Comparison of ENCODE assay signal across 25 cellular contexts in the genomic region with DNA sequence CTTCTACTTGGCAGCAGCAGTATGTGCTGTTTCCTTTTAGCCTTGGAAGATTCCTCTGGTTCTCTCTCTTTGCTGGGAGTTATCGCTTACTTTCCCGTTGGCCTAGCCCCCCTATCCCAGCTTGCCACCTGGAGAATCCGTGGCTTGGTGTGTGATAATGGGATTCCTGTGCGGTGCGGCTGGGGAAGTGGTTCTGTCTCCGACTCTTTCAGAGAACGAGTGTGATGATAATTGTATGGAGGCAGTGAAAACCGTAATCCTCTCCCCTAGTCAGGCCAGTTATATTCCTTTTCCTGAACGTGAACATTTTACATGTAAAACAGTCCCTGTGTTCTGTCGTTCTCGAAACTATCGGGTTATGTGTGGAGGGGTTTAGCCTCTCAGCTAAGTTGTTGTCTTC.
DNase-seq lines count a peak whose midpoint lies in the region; ATAC-seq and TF ChIP-seq lines count a peak whose summit lies in the region.
"Had no signal": no experiment of that assay in that cellular context is flagged by ENCODE, and none has a peak within 500 bp of the region (broad histone marks: within the 10 kb centered on the region; RNA-seq: fewer than 3 reads in every experiment).

No MANE protein-coding gene starts in this region.

- POLR2A ChIA-PET in AG04449 (lab: Yijun Ruan, JAX): interaction anchor here (0.7 kb wide), 1 partner anchor 273 kb away, joined by 4 read pairs; no protein-coding TSS in a partner anchor

- peak overlapping the region; percentile 95 for H2BK12ac ChIP-seq in trophoblast cell (ENCODE audit: low read length)

- H3K27me3 ChIP-seq in HUES64 (ENCODE audit: insufficient read depth, low read length): no peaks in the 10 kb centered on the region
- H3K27me3 ChIP-seq in fibroblast of lung (ENCODE audit: control insufficient read depth, insufficient read depth, low read length): no peaks in the 10 kb centered on the region
- no peaks in the 10 kb centered on the region for H3K27me3 ChIP-seq in trophoblast cell (ENCODE audit: insufficient read depth, low read length)
- H3K27me3 ChIP-seq: adrenal gland, left lung, right lobe of liver, tibial artery had no signal

- H3K9ac ChIP-seq in HUES64 (ENCODE audit: low read depth, low read length) (no peak overlapping the region), fibroblast of lung (ENCODE audit: insufficient read depth, low read length) (no peak overlapping the region), trophoblast cell (ENCODE audit: low read length) (no peak overlapping the region)

- H2AFZ ChIP-seq in fibroblast of lung (ENCODE audit: low read length) (peak overlapping the region; percentile 46), trophoblast cell (ENCODE audit: insufficient read depth, low read length, poor library complexity) (peak overlapping the region; percentile 52)

- H4K12ac ChIP-seq in trophoblast cell (ENCODE audit: low read depth, low read length): no peak overlapping the region

- peak overlapping the region; percentile 58 for H4K8ac ChIP-seq in trophoblast cell (ENCODE audit: low read depth, low read length)

- H3K27ac ChIP-seq in HUES64 (ENCODE audit: low read depth, low read length): peak overlapping the region; percentile 78
- H3K27ac ChIP-seq in fibroblast of lung (ENCODE audit: insufficient read depth, low read length): peak overlapping the region; percentile 56
- peak overlapping the region; percentile 75 for H3K27ac ChIP-seq in trophoblast cell (ENCODE audit: low read depth, low read length)
- H3K27ac ChIP-seq: adrenal gland, left lung, right lobe of liver had no signal

- WGBS in HUES64: 30% methylated on average over 8 of the region's 12 CpGs
- no CpG with 5 or more reads among the region's 12 CpGs for WGBS in trophoblast cell (ENCODE audit: extremely low coverage, insufficient coverage, insufficient read length)

- CTCF ChIA-PET in AG04449 (lab: Yijun Ruan, JAX): interaction anchor here (1.0 to 1.1 kb wide), 3 partner anchors 11 to 160 kb away, joined by 3 read pairs; no protein-coding TSS in a partner anchor

- H3K4ac ChIP-seq in trophoblast cell (ENCODE audit: low read depth, low read length): peak overlapping the region; percentile 58

- peaks cover 12% of the 10 kb centered on the region for H3K79me1 ChIP-seq in trophoblast cell (ENCODE audit: low read length)

- peak overlapping the region; percentile 79 for H2BK120ac ChIP-seq in trophoblast cell (ENCODE audit: insufficient read depth, low read length, poor library complexity)

- H3K14ac ChIP-seq in trophoblast cell (ENCODE audit: low read length): peak overlapping the region; percentile 9

- H4K20me1 ChIP-seq in fibroblast of lung (ENCODE audit: control insufficient read depth, extremely low read depth, insufficient read depth, low read length): no peaks in the 10 kb centered on the region

- no peaks in the 10 kb centered on the region for H3K9me3 ChIP-seq in HUES64 (ENCODE audit: insufficient read depth, low read depth, low read length)
- no peaks in the 10 kb centered on the region for H3K9me3 ChIP-seq in fibroblast of lung (ENCODE audit: control insufficient read depth, insufficient read depth, low read depth, low read length)
- no peaks in the 10 kb centered on the region for H3K9me3 ChIP-seq in trophoblast cell (ENCODE audit: insufficient read depth, low read depth, low read length)
- H3K9me3 ChIP-seq: adrenal gland, left lung, right lobe of liver, tibial artery had no signal

- ATAC-seq in HG02970 (IDR thresholded peaks at IDR 0.05; ENCODE audit: low FRiP score, unreplicated experiment) (no peak), HG03135 (IDR thresholded peaks at IDR 0.05; ENCODE audit: unreplicated experiment) (no peak), GM18907 (IDR thresholded peaks at IDR 0.05; ENCODE audit: unreplicated experiment) (no peak), GM21423 (IDR thresholded peaks at IDR 0.05; ENCODE audit: unreplicated experiment) (no peak)
- ATAC-seq: GM12878, left lung, right lobe of liver, T-cell had no signal

- H2BK5ac ChIP-seq in trophoblast cell (ENCODE audit: low read depth, low read length, poor library complexity): peak overlapping the region; percentile 73

- H3K18ac ChIP-seq in trophoblast cell (ENCODE audit: low read length): peak overlapping the region; percentile 75

- no peak for TF ChIP-seq CTCF in AG04449 (IDR thresholded peaks at IDR 0.05; ENCODE audit: insufficient read depth, low read length, missing control alignments)
- no peak for TF ChIP-seq CTCF in fibroblast of lung (conservative IDR thresholded peaks at IDR 0.05 in 1 of 2, IDR thresholded peaks at IDR 0.05 in 1 of 2; ENCODE audit: low read depth in 1 of 2, low read length in 2 of 2)

- peak overlapping the region; percentile 39 for H3K4me3 ChIP-seq in AG04449 (ENCODE audit: low read depth, low read length)
- H3K4me3 ChIP-seq in HUES64 (ENCODE audit: low read length): peak overlapping the region; percentile 21; the same call in 1 of the 2 replicates
- no peak overlapping the region for H3K4me3 ChIP-seq in fibroblast of lung (replicated peaks in 1 of 4; ENCODE audit: control extremely low read depth in 1 of 4, insufficient read depth in 1 of 4, low read depth in 3 of 4, low read length in 4 of 4)
- H3K4me3 ChIP-seq in trophoblast cell (ENCODE audit: low read depth, low read length): no peak overlapping the region
- H3K4me3 ChIP-seq: adrenal gland, GM12878, left lung, right lobe of liver, tibial artery had no signal

- no peak overlapping the region for H2AK5ac ChIP-seq in trophoblast cell (ENCODE audit: low read length)

- H3K79me2 ChIP-seq in fibroblast of lung (ENCODE audit: control insufficient read depth, insufficient read depth, low read length): peaks cover 4% of the 10 kb centered on the region
- peaks cover 2% of the 10 kb centered on the region for H3K79me2 ChIP-seq in trophoblast cell (ENCODE audit: control insufficient read depth, insufficient read depth, low read length, poor library complexity)

- H3K4me2 ChIP-seq in fibroblast of lung (ENCODE audit: extremely low read depth, insufficient read depth, low read length) (peak overlapping the region; percentile 79), trophoblast cell (ENCODE audit: low read length) (peak overlapping the region; percentile 35)

- H4K91ac ChIP-seq in trophoblast cell (ENCODE audit: low read depth, low read length): peak overlapping the region; percentile 66

- DNase-seq in AG04449 (ENCODE audit: low read depth, low spot score) (no peak), fibroblast of lung (ENCODE audit: low read depth in 2 of 2) (no peak), trophoblast cell (no peak)
- DNase-seq: activated CD4-positive, alpha-beta T cell treated with anti-CD3 and anti-CD28 coated beads, Interleukin-2, amount 50 U/mL, for 1 hour; activated CD8-positive, alpha-beta memory T cell treated with anti-CD3 and anti-CD28 coated beads, Interleukin-2, amount 50 U/mL, for 48 hours; activated effector memory CD4-positive, alpha-beta T cell treated with anti-CD3 and anti-CD28 coated beads, Interleukin-2, amount 50 U/mL, for 16 hours; adrenal gland; central memory CD4-positive, alpha-beta T cell; DMS 273 treated with DMSO at 0.1 percent for 48 hours; erythroblast; GF-D8; left lung; NCI-H1105 treated with DMSO at 0.1 percent for 48 hours; NCI-H524; right lobe of liver; stimulated activated CD4-positive, alpha-beta T cell treated with anti-CD3 and anti-CD28 coated beads, Interleukin-1b, Interleukin-23, amount 100 ng/mL, for 48 hours; stimulated activated naive CD4-positive, alpha-beta T cell; T-cell had no signal

- no peak overlapping the region for H3K23ac ChIP-seq in trophoblast cell (ENCODE audit: low read length)

- H3K4me1 ChIP-seq in HUES64 (ENCODE audit: insufficient read depth, low read length) (peaks cover 41% of the 10 kb centered on the region), fibroblast of lung (ENCODE audit: control insufficient read depth, extremely low read depth, insufficient read depth, low read length) (peaks cover 15% of the 10 kb centered on the region), trophoblast cell (ENCODE audit: control insufficient read depth in 1 of 2, insufficient read depth in 2 of 2, low read length in 2 of 2) (peaks cover 24 to 35% of the 10 kb centered on the region in 2 experiments)
- H3K4me1 ChIP-seq: adrenal gland, right lobe of liver had no signal

- no peaks in the 10 kb centered on the region for H3K36me3 ChIP-seq in HUES64 (ENCODE audit: insufficient read depth, low read length)
- H3K36me3 ChIP-seq in fibroblast of lung (ENCODE audit: control insufficient read depth, insufficient read depth, low read length): no peaks in the 10 kb centered on the region
- no peaks in the 10 kb centered on the region for H3K36me3 ChIP-seq in trophoblast cell (ENCODE audit: control insufficient read depth in 1 of 2, insufficient read depth in 2 of 2, low read length in 2 of 2)
- H3K36me3 ChIP-seq: adrenal gland, left lung, right lobe of liver, tibial artery had no signal

Comparison
In these comparisons a context has a peak if more than half of its experiments do, and no peak if none do; other contexts are left out.
1. H3K4me3 ChIP-seq: peak in AG04449 (single experiment) and HUES64 (single experiment); none in fibroblast of lung (0 of 4) and trophoblast cell (single experiment).
2. Peak in every context shown above with its lines, with median percentiles within 50 percentile points of each other: H3K27ac ChIP-seq.